8 cellular contexts compared by ENCODE assay signal in genomic region chr11:76206327-76207081, GRCh38. TPM values are rescaled to one million over a fixed set of nuclear protein-coding genes. Genes with fewer than 3 reads are reported as not detected.
DNase-seq lines count a peak whose midpoint lies in the region; ATAC-seq and TF ChIP-seq lines count a peak whose summit lies in the region.

TSS of gene WNT11 (minus strand) at chr11:76206502. CDS start at chr11:76206407, 95 bp downstream.

- peaks cover 36% of the 10 kb centered on the region for H3K27me3 Mint-ChIP-seq in T-helper 17 cell
- peaks cover 58% of the 10 kb centered on the region for H3K27me3 Mint-ChIP-seq in mesothelial cell of epicardium (ENCODE audit: low read depth)
- peaks cover 47% of the 10 kb centered on the region for H3K27me3 Mint-ChIP-seq in type B pancreatic cell

- no peaks in the 10 kb centered on the region for H3K9me3 ChIP-seq in T-helper 17 cell (ENCODE audit: control insufficient read depth, low read length, poor library complexity, severe bottlenecking)
- H3K9me3 ChIP-seq in ectodermal cell (ENCODE audit: control insufficient read depth, low read length), result no peaks in the 10 kb centered on the region

- DNase-seq in DMS 273 treated with DMSO at 0.1 percent for 48 hours (lab: John Stamatoyannopoulos, UW) (peak; percentile 21), HuH-7.5 (ENCODE audit: low spot score) (peak; percentile 50), T-helper 17 cell (peak; percentile 21 to 42 (median 34)), mesothelial cell of epicardium (ENCODE audit: low spot score in 2 of 2, unreplicated experiment in 2 of 2) (peak in 1 of 2 experiments; percentile 73), type B pancreatic cell (ENCODE audit: extremely low spot score, unreplicated experiment) (no peak)

- 1% methylated on average over 80 of the region's 80 CpGs for WGBS in ectodermal cell, 2 experiments

- no peak within 1 kb of the TSS for H3K27ac ChIP-seq in ectodermal cell (ENCODE audit: insufficient read depth, low read depth, low read length, poor library complexity, severe bottlenecking)

- peaks cover 2% of the 10 kb centered on the region for H3K36me3 Mint-ChIP-seq in T-helper 17 cell (ENCODE audit: low read depth)
- H3K36me3 Mint-ChIP-seq in mesothelial cell of epicardium, result no peaks in the 10 kb centered on the region
- H3K36me3 Mint-ChIP-seq in type B pancreatic cell, result peaks cover 6% of the 10 kb centered on the region

- peaks cover 30% of the 10 kb centered on the region for H3K4me1 ChIP-seq in ectodermal cell (ENCODE audit: control insufficient read depth, insufficient read depth, low read length)

- peak within 1 kb of the TSS; percentile 70 for H3K27ac Mint-ChIP-seq in T-helper 17 cell
- H3K27ac Mint-ChIP-seq in mesothelial cell of epicardium, result no peak within 1 kb of the TSS
- H3K27ac Mint-ChIP-seq in type B pancreatic cell, result peak within 1 kb of the TSS; percentile 64

- H3K36me3 ChIP-seq in ectodermal cell (ENCODE audit: control insufficient read depth, insufficient read depth, low read length), result no peaks in the 10 kb centered on the region

- peak; percentile 18 for ATAC-seq in T-helper 17 cell
- no peak for ATAC-seq in HG03108 (IDR thresholded peaks at IDR 0.05; ENCODE audit: unreplicated experiment)
- ATAC-seq in HG02885 (IDR thresholded peaks at IDR 0.05; ENCODE audit: poor library complexity, unreplicated experiment), result no peak

- H3K4me1 Mint-ChIP-seq in T-helper 17 cell (peaks cover 15% of the 10 kb centered on the region), mesothelial cell of epicardium (peaks cover 18% of the 10 kb centered on the region), type B pancreatic cell (ENCODE audit: unreplicated experiment) (peaks cover 18% of the 10 kb centered on the region)

- TF ChIP-seq CTCF in mesothelial cell of epicardium (IDR thresholded peaks at IDR 0.05; ENCODE audit: unreplicated experiment) (no peak), type B pancreatic cell (conservative IDR thresholded peaks at IDR 0.05) (peak; percentile 36)

- H3K9me3 Mint-ChIP-seq in mesothelial cell of epicardium (no peaks in the 10 kb centered on the region), type B pancreatic cell (no peaks in the 10 kb centered on the region)

- peak within 1 kb of the TSS; percentile 90 for H3K4me3 Mint-ChIP-seq in T-helper 17 cell
- peak within 1 kb of the TSS; percentile 77 for H3K4me3 Mint-ChIP-seq in mesothelial cell of epicardium
- H3K4me3 Mint-ChIP-seq in type B pancreatic cell, result peak within 1 kb of the TSS; percentile 89

- H3K4me3 ChIP-seq in ectodermal cell (ENCODE audit: insufficient read depth, low read depth, low read length), result peak within 1 kb of the TSS; percentile 43

- peaks cover 91% of the 10 kb centered on the region for H3K27me3 ChIP-seq in ectodermal cell (ENCODE audit: control insufficient read depth, insufficient read depth, low read length, poor library complexity, severe bottlenecking)

RNA-seq across cellular contexts. Expression of gene WNT11, which starts in this region (rescaled TPM):
- total RNA-seq in T-helper 17 cell (1 to 10 TPM in 1 of 2 donors, under 1 TPM in 1; 0.57 to 2.1 TPM), mesothelial cell of epicardium (22.5 to 24.1 TPM (median 22.8 TPM) in 3 replicates), type B pancreatic cell (ENCODE audit: low replicate concordance) (18.2 and 25.9 TPM in 2 replicates)
- 0.33 TPM for polyA plus RNA-seq in ectodermal cell (2013, experiment 1 of 4)
- 0.44 TPM for polyA plus RNA-seq in ectodermal cell (2013, experiment 2 of 4)
- 0.91 TPM for polyA plus RNA-seq in ectodermal cell (2013, experiment 3 of 4)
- polyA plus RNA-seq in ectodermal cell (2013, experiment 4 of 4), result 0.77 TPM
